26 cellular contexts compared by ENCODE assay signal in the genomic region with DNA sequence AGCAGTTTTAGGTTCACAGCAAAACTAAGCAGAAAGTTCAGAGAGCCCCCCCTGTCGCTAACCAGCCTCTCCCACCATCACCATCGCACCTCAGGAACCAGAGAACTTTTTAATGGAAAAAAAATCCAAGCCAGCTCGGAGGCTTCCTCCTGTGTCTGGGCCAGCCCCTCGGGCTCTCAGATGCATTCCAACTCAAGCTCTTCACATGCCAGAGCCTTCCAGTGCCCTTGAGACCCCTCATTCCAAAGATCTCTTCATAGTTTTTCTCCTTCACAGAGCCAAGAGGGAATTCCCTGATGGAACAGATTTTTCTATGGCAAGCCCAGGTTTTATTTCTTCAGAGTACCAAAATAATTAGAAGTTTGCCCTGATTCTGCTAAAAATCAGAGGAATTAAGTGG.
"Had no signal": no experiment of that assay in that cellular context is flagged by ENCODE, and none has a peak within 500 bp of the region (broad histone marks: within the 10 kb centered on the region; RNA-seq: fewer than 3 reads in every experiment).

No MANE protein-coding gene starts in this region.

- H3K9me3 Mint-ChIP-seq: activated CD4-positive, alpha-beta memory T cell treated with anti-CD3 and anti-CD28 coated beads, Interleukin-2, amount 10 ng/mL, durations not matched to agents 7 days and 5 days; activated CD4-positive, alpha-beta T cell treated with anti-CD3 and anti-CD28 coated beads, Interleukin-2, amount 10 ng/mL, durations not matched to agents 7 days and 5 days; activated naive CD4-positive, alpha-beta T cell treated with anti-CD3 and anti-CD28 coated beads, Interleukin-2, amount 10 ng/mL, durations not matched to agents 7 days and 5 days; activated naive CD8-positive, alpha-beta T cell treated with anti-CD3 and anti-CD28 coated beads, Interleukin-2, amount 10 ng/mL, durations not matched to agents 7 days and 5 days; activated T-cell treated with anti-CD3 and anti-CD28 coated beads, Interleukin-2, amount 50 U/mL, for 24 hours; central memory CD8-positive, alpha-beta T cell; naive thymus-derived CD4-positive, alpha-beta T cell; neural crest cell had no signal

- H3K4me3 ChIP-seq: breast epithelium, esophagus squamous epithelium, left ventricle myocardium inferior, thoracic aorta had no signal

- H3K9me3 ChIP-seq: breast epithelium, esophagus squamous epithelium, left ventricle myocardium inferior, thoracic aorta had no signal

- H3K4me3 Mint-ChIP-seq: activated CD4-positive, alpha-beta memory T cell treated with anti-CD3 and anti-CD28 coated beads, Interleukin-2, amount 10 ng/mL, durations not matched to agents 7 days and 5 days; activated CD4-positive, alpha-beta T cell treated with anti-CD3 and anti-CD28 coated beads, Interleukin-2, amount 10 ng/mL, durations not matched to agents 7 days and 5 days; activated naive CD4-positive, alpha-beta T cell treated with anti-CD3 and anti-CD28 coated beads, Interleukin-2, amount 10 ng/mL, durations not matched to agents 7 days and 5 days; activated naive CD8-positive, alpha-beta T cell treated with anti-CD3 and anti-CD28 coated beads, Interleukin-2, amount 10 ng/mL, durations not matched to agents 7 days and 5 days; activated T-cell treated with anti-CD3 and anti-CD28 coated beads, Interleukin-2, amount 50 U/mL, for 24 hours; central memory CD8-positive, alpha-beta T cell; naive thymus-derived CD4-positive, alpha-beta T cell; neural crest cell had no signal

- H3K27me3 ChIP-seq: breast epithelium, esophagus squamous epithelium had no signal

- H3K4me1 Mint-ChIP-seq: activated naive CD4-positive, alpha-beta T cell treated with anti-CD3 and anti-CD28 coated beads, Interleukin-2, amount 10 ng/mL, durations not matched to agents 7 days and 5 days; activated naive CD8-positive, alpha-beta T cell treated with anti-CD3 and anti-CD28 coated beads, Interleukin-2, amount 10 ng/mL, durations not matched to agents 7 days and 5 days; central memory CD8-positive, alpha-beta T cell had no signal

- DNase-seq: activated CD4-positive, alpha-beta memory T cell treated with anti-CD3 and anti-CD28 coated beads, Interleukin-2, amount 10 ng/mL, durations not matched to agents 7 days and 5 days; activated CD4-positive, alpha-beta T cell treated with anti-CD3 and anti-CD28 coated beads for 1 hour; activated CD4-positive, alpha-beta T cell treated with anti-CD3 and anti-CD28 coated beads, Interleukin-2, amount 10 ng/mL, durations not matched to agents 7 days and 5 days; activated CD8-positive, alpha-beta memory T cell treated with anti-CD3 and anti-CD28 coated beads, Interleukin-2, amount 50 U/mL, for 48 hours; activated gamma-delta T cell; activated naive CD4-positive, alpha-beta T cell treated with anti-CD3 and anti-CD28 coated beads, Interleukin-2, amount 10 ng/mL, durations not matched to agents 7 days and 5 days; activated naive CD8-positive, alpha-beta T cell treated with anti-CD3 and anti-CD28 coated beads, Interleukin-2, amount 10 ng/mL, durations not matched to agents 7 days and 5 days; activated T-cell treated with anti-CD3 and anti-CD28 coated beads, Interleukin-2, amount 50 U/mL, for 24 hours; amniotic stem cell; dermis blood vessel endothelial cell; effector CD4-positive, alpha-beta T cell; esophagus squamous epithelium; foreskin melanocyte; left ventricle myocardium inferior; naive thymus-derived CD4-positive, alpha-beta T cell; occipital lobe; right cardiac atrium; stimulated activated CD4-positive, alpha-beta T cell treated with anti-CD3 and anti-CD28 coated beads, Interleukin-2, amount 100 ng/mL, for 48 hours; stimulated activated naive CD8-positive, alpha-beta T cell treated with anti-CD3 and anti-CD28 coated beads, Interleukin-15, Interleukin-2, amounts not matched to agents 100 U/mL and 50 U/mL, for 24 hours; T-helper 9 cell; WERI-Rb-1 had no signal

- H3K27ac Mint-ChIP-seq: activated CD4-positive, alpha-beta memory T cell treated with anti-CD3 and anti-CD28 coated beads, Interleukin-2, amount 10 ng/mL, durations not matched to agents 7 days and 5 days; activated CD4-positive, alpha-beta T cell treated with anti-CD3 and anti-CD28 coated beads, Interleukin-2, amount 10 ng/mL, durations not matched to agents 7 days and 5 days; activated naive CD4-positive, alpha-beta T cell treated with anti-CD3 and anti-CD28 coated beads, Interleukin-2, amount 10 ng/mL, durations not matched to agents 7 days and 5 days; activated naive CD8-positive, alpha-beta T cell treated with anti-CD3 and anti-CD28 coated beads, Interleukin-2, amount 10 ng/mL, durations not matched to agents 7 days and 5 days; activated T-cell treated with anti-CD3 and anti-CD28 coated beads, Interleukin-2, amount 50 U/mL, for 24 hours; naive thymus-derived CD4-positive, alpha-beta T cell had no signal

- H3K27ac ChIP-seq: breast epithelium, epithelial cell of prostate, esophagus squamous epithelium, left ventricle myocardium inferior, thoracic aorta, WERI-Rb-1 had no signal

- H3K4me1 ChIP-seq: breast epithelium, left ventricle myocardium inferior had no signal

- ATAC-seq: naive thymus-derived CD4-positive, alpha-beta T cell; stimulated activated naive CD8-positive, alpha-beta T cell treated with anti-CD3 and anti-CD28 coated beads, Interleukin-15, Interleukin-2, amounts not matched to agents 100 U/mL and 50 U/mL, for 24 hours had no signal

- H3K36me3 ChIP-seq: breast epithelium, WERI-Rb-1 had no signal

- H3K36me3 Mint-ChIP-seq: activated naive CD4-positive, alpha-beta T cell treated with anti-CD3 and anti-CD28 coated beads, Interleukin-2, amount 10 ng/mL, durations not matched to agents 7 days and 5 days; activated naive CD8-positive, alpha-beta T cell treated with anti-CD3 and anti-CD28 coated beads, Interleukin-2, amount 10 ng/mL, durations not matched to agents 7 days and 5 days; naive thymus-derived CD4-positive, alpha-beta T cell had no signal
